Comparison of ENCODE assay signal across 1 cellular context in genomic region chr15:76865548-76865991, GRCh38.
A peak's percentile ranks its signal among the peaks of the same experiment; 100 is the strongest.
TF ChIP-seq lines count a peak whose summit lies in the region.

No MANE protein-coding gene starts in this region.

TF ChIP-seq in GM12878, 131 proteins besides CTCF, POLR2A, EP300 and RAD21:
- TF ChIP-seq DPF2 (IDR thresholded peaks at IDR 0.05) (peak; percentile 70; the same call in 1 of the 2 replicates), JUNB (IDR thresholded peaks at IDR 0.05) (peak; percentile 87), EED (IDR thresholded peaks at IDR 0.05; ENCODE audit: low read depth) (peak; percentile 58), NFYA (IDR thresholded peaks at IDR 0.05; ENCODE audit: borderline replicate concordance, low read depth, low read length) (no peak), FOXM1 (IDR thresholded peaks at IDR 0.05; ENCODE audit: low read depth, low read length) (peak; percentile 56; the same call in 1 of the 2 replicates), MTA2 (IDR thresholded peaks at IDR 0.05; ENCODE audit: low read depth) (peak; percentile 59; the same call in 1 of the 2 replicates), HCFC1 (IDR thresholded peaks at IDR 0.05; ENCODE audit: low read length) (no peak), NR2F1 (conservative IDR thresholded peaks at IDR 0.05) (no peak), CREM (IDR thresholded peaks at IDR 0.05; ENCODE audit: low read depth) (peak; percentile 41; the same call in 1 of the 2 replicates), IRF4 (IDR thresholded peaks at IDR 0.05; ENCODE audit: low read depth, low read length) (peak; percentile 79; the same call in 1 of the 2 replicates), MEF2A (IDR thresholded peaks at IDR 0.05; ENCODE audit: insufficient read depth, low read depth, low read length) (peak; percentile 58; the same call in 1 of the 2 replicates), RAD51 (IDR thresholded peaks at IDR 0.05) (no peak), IKZF2 (IDR thresholded peaks at IDR 0.05) (peak; percentile 73 to 84; a peak in 3 of 4 replicates), JUND (IDR thresholded peaks at IDR 0.05; ENCODE audit: low read depth, low read length) (peak; percentile 39; the same call in 1 of the 2 replicates), GABPA (IDR thresholded peaks at IDR 0.05; ENCODE audit: low read depth) (0 out of 2 replicates have a peak, but pooled peaks have one; percentile 22), BCL11A (IDR thresholded peaks at IDR 0.05; ENCODE audit: low read depth, low read length) (0 out of 2 replicates have a peak, but pooled peaks have one; percentile 22), IKZF1 (conservative IDR thresholded peaks at IDR 0.05) (peak; percentile 59), MYB (IDR thresholded peaks at IDR 0.05; ENCODE audit: borderline replicate concordance, low read depth, low read length) (no peak), PKNOX1 (IDR thresholded peaks at IDR 0.05) (peak; percentile 91), ZBED1 (IDR thresholded peaks at IDR 0.05; ENCODE audit: borderline replicate concordance) (0 out of 2 replicates have a peak, but pooled peaks have one; percentile 43), NFIC (IDR thresholded peaks at IDR 0.05; ENCODE audit: low read depth, low read length) (peak; percentile 72; the same call in 1 of the 2 replicates), BCL3 (IDR thresholded peaks at IDR 0.05; ENCODE audit: borderline replicate concordance, insufficient read depth, low read depth, low read length, poor library complexity, severe bottlenecking) (no peak), CHD1 (IDR thresholded peaks at IDR 0.05; ENCODE audit: low read depth, low read length) (no peak), TBL1XR1 (IDR thresholded peaks at IDR 0.05; ENCODE audit: low read depth, low read length) (no peak), HDAC2 (IDR thresholded peaks at IDR 0.05) (no peak), RUNX3 (IDR thresholded peaks at IDR 0.05; ENCODE audit: low read length) (peak; percentile 49; the same call in 1 of the 2 replicates)
- TF ChIP-seq, protein P1, sequence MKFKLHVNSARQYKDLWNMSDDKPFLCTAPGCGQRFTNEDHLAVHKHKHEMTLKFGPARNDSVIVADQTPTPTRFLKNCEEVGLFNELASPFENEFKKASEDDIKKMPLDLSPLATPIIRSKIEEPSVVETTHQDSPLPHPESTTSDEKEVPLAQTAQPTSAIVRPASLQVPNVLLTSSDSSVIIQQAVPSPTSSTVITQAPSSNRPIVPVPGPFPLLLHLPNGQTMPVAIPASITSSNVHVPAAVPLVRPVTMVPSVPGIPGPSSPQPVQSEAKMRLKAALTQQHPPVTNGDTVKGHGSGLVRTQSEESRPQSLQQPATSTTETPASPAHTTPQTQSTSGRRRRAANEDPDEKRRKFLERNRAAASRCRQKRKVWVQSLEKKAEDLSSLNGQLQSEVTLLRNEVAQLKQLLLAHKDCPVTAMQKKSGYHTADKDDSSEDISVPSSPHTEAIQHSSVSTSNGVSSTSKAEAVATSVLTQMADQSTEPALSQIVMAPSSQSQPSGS (IDR thresholded peaks at IDR 0.05; ENCODE audit: low read length) = peak; percentile 35; the same call in 1 of the 2 replicates
- TF ChIP-seq, protein P2, sequence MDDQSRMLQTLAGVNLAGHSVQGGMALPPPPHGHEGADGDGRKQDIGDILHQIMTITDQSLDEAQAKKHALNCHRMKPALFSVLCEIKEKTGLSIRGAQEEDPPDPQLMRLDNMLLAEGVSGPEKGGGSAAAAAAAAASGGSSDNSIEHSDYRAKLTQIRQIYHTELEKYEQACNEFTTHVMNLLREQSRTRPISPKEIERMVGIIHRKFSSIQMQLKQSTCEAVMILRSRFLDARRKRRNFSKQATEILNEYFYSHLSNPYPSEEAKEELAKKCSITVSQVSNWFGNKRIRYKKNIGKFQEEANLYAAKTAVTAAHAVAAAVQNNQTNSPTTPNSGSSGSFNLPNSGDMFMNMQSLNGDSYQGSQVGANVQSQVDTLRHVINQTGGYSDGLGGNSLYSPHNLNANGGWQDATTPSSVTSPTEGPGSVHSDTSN (IDR thresholded peaks at IDR 0.05; ENCODE audit: insufficient replicate concordance, low read depth, low read length) = peak; percentile 19
